ENCODE assay signal across 9 cellular contexts in genomic region chr14:49961270-49962222, GRCh38.
DNase-seq lines count a peak whose midpoint lies in the region; ATAC-seq, FAIRE-seq and TF ChIP-seq lines count a peak whose summit lies in the region.
"Had no signal": no experiment of that assay in that cellular context is flagged by ENCODE, and none has a peak within 500 bp of the region (broad histone marks: within the 10 kb centered on the region; RNA-seq: fewer than 3 reads in every experiment).

No MANE protein-coding gene starts in this region.

- POLR2A ChIA-PET in PC-3 (lab: Charles Lee; ENCODE audit: unreplicated experiment), result interaction anchor here (0.6 to 1.0 kb wide), 4 partner anchors 9 to 52 kb away, joined by 3 to 7 read pairs (median 4); no protein-coding TSS in a partner anchor
- POLR2A ChIA-PET in HEK293T (lab: Yijun Ruan, JAX), result interaction anchor here (1.3 kb wide), 1 partner anchor 10 kb away, joined by 8 read pairs; no protein-coding TSS in a partner anchor

- H3K4me1 ChIP-seq in PC-3 (ENCODE audit: insufficient read depth, low read length) (peaks cover 37% of the 10 kb centered on the region), mucosa of rectum (ENCODE audit: control insufficient read depth in 2 of 2, insufficient read depth in 2 of 2, low read length in 2 of 2) (peaks cover 16 to 32% of the 10 kb centered on the region in 2 donors)

- FAIRE-seq in GM12892 (lab: Jason Lieb, UNC), result no peak
- FAIRE-seq: pancreas had no signal

- no TSS peak for BruUV-seq in PC-3 (replicated peaks; lab: Mats Ljungman, UMichigan)

- H3K9ac ChIP-seq in PC-3 (ENCODE audit: low read length) (peak overlapping the region; percentile 42), mucosa of rectum (ENCODE audit: low read depth in 1 of 2, low read length in 2 of 2) (no peak overlapping the region)

- CTCF ChIA-PET in PC-3 (lab: Charles Lee), result interaction anchor here (0.5 to 1.4 kb wide), 4 partner anchors 10 to 349 kb away, joined by 3 to 17 read pairs (median 4); no protein-coding TSS in a partner anchor
- CTCF ChIA-PET in HEK293T (lab: Yijun Ruan, JAX), result no interaction called here

- TF ChIP-seq CTCF in PC-3 (conservative IDR thresholded peaks at IDR 0.05; ENCODE audit: low read depth, low read length), result no peak
- TF ChIP-seq CTCF in WERI-Rb-1 (IDR thresholded peaks at IDR 0.05; ENCODE audit: low read depth, low read length), result no peak

- H3K4me2 ChIP-seq in PC-3 (ENCODE audit: low read length), result peak overlapping the region; percentile 46

- peak; percentile 5 for TF ChIP-seq POLR2A in GM18505 (IDR thresholded peaks at IDR 0.05; ENCODE audit: borderline replicate concordance, extremely low read depth, insufficient read depth, insufficient read length)
- TF ChIP-seq POLR2A in GM12892 (IDR thresholded peaks at IDR 0.05; ENCODE audit: low read depth, low read length), result no peak

- no peaks in the 10 kb centered on the region for H3K9me3 ChIP-seq in PC-3 (ENCODE audit: low read length)
- no peaks in the 10 kb centered on the region for H3K9me3 ChIP-seq in mucosa of rectum (ENCODE audit: control insufficient read depth in 2 of 2, low read length in 2 of 2)
- no peaks in the 10 kb centered on the region for H3K9me3 ChIP-seq in WERI-Rb-1 (ENCODE audit: severe bottlenecking)
- H3K9me3 ChIP-seq: pancreas had no signal

- H3K79me2 ChIP-seq in PC-3 (ENCODE audit: low read length), result no peaks in the 10 kb centered on the region

- H3K27ac ChIP-seq in PC-3 (ENCODE audit: low read length) (peak overlapping the region; percentile 85), mucosa of rectum (ENCODE audit: low read depth in 2 of 2, low read length in 2 of 2) (peak overlapping the region; percentile 45 to 67), WERI-Rb-1 (no peak overlapping the region)
- H3K27ac ChIP-seq: pancreas had no signal

- no peaks in the 10 kb centered on the region for H4K20me1 ChIP-seq in PC-3 (ENCODE audit: low read length)

- H3K4me3 ChIP-seq in PC-3 (ENCODE audit: low read length) (no peak overlapping the region), mucosa of rectum (ENCODE audit: low read length in 2 of 2) (no peak overlapping the region), WERI-Rb-1 (ENCODE audit: low read depth, low read length) (no peak overlapping the region)
- H3K4me3 ChIP-seq: pancreas had no signal

- H3K36me3 ChIP-seq in PC-3 (ENCODE audit: low read depth, low read length) (no peaks in the 10 kb centered on the region), mucosa of rectum (ENCODE audit: control insufficient read depth in 2 of 2, insufficient read depth in 2 of 2, low read length in 2 of 2) (no peaks in the 10 kb centered on the region), WERI-Rb-1 (no peaks in the 10 kb centered on the region)
- H3K36me3 ChIP-seq: pancreas had no signal

- ATAC-seq in GM18505 (IDR thresholded peaks at IDR 0.05; ENCODE audit: unreplicated experiment), result no peak
- ATAC-seq in GM21717 (IDR thresholded peaks at IDR 0.05; ENCODE audit: unreplicated experiment), result peak; percentile 44
- peak; percentile 67 for ATAC-seq in PC-3

- H3K27me3 ChIP-seq in PC-3 (ENCODE audit: low read length) (no peaks in the 10 kb centered on the region), mucosa of rectum (ENCODE audit: control insufficient read depth in 2 of 2, insufficient read depth in 2 of 2, low read length in 2 of 2) (no peaks in the 10 kb centered on the region), WERI-Rb-1 (ENCODE audit: insufficient read depth, low read depth, severe bottlenecking) (no peaks in the 10 kb centered on the region)
- H3K27me3 ChIP-seq: pancreas had no signal

- peak overlapping the region; percentile 44 for H2AFZ ChIP-seq in PC-3 (ENCODE audit: low read length)

- intact Hi-C loops in PC-3 (cut with micrococcal nuclease), result loop anchor here (1.0 to 2.0 kb wide), 7 partner anchors 11 to 144 kb away; no protein-coding TSS in a partner anchor

- no peaks in the 10 kb centered on the region for H3K9me2 ChIP-seq in PC-3 (replicated peaks; ENCODE audit: low read length)

- DNase-seq in PC-3, result peak; percentile 65
- DNase-seq in HEK293T (ENCODE audit: extremely low spot score), result no peak
- no peak for DNase-seq in T1000 (lab: John Stamatoyannopoulos, UW)
- no peak for DNase-seq in GM12892 (ENCODE audit: insufficient read length)
- no peak for DNase-seq in WERI-Rb-1
- DNase-seq: pancreas had no signal

- H3F3A ChIP-seq in PC-3 (ENCODE audit: low read length, unreplicated experiment), result peaks cover 12% of the 10 kb centered on the region

TF ChIP-seq in HEK293T, 16 proteins besides CTCF, POLR2A, EP300 and RAD21:
- TF ChIP-seq SUZ12 (IDR thresholded peaks at IDR 0.05) (no peak), CTBP1 (IDR thresholded peaks at IDR 0.05; ENCODE audit: borderline replicate concordance) (no peak)
